ENCODE assay signal across 13 cellular contexts in genomic region chr20:31544600-31544999, GRCh38. TPM values are rescaled to one million over a fixed set of nuclear protein-coding genes. Genes with fewer than 3 reads are reported as not detected.
DNase-seq lines count a peak whose midpoint lies in the region; ATAC-seq and TF ChIP-seq lines count a peak whose summit lies in the region.
"Had no signal": no experiment of that assay in that cellular context is flagged by ENCODE, and none has a peak within 500 bp of the region (broad histone marks: within the 10 kb centered on the region; RNA-seq: fewer than 3 reads in every experiment).

No MANE protein-coding gene starts in this region.

- H3K9me3 ChIP-seq in skeletal muscle tissue (ENCODE audit: control insufficient read depth in 3 of 3, low read length in 3 of 3), result no peaks in the 10 kb centered on the region
- H3K9me3 ChIP-seq: A549 had no signal

- H3K4me3 Mint-ChIP-seq in activated CD8-positive, alpha-beta memory T cell treated with anti-CD3 and anti-CD28 coated beads, Interleukin-2, amount 10 ng/mL, durations not matched to agents 7 days and 5 days, result no peak overlapping the region
- no peak overlapping the region for H3K4me3 Mint-ChIP-seq in activated CD8-positive, alpha-beta T cell treated with anti-CD3 and anti-CD28 coated beads for 36 hours

- H3K27ac ChIP-seq in foreskin keratinocyte (peak overlapping the region; percentile 3), skeletal muscle tissue (ENCODE audit: low read depth, low read length) (peak overlapping the region; percentile 11)

- peaks cover 42% of the 10 kb centered on the region for H3K36me3 Mint-ChIP-seq in activated CD8-positive, alpha-beta memory T cell treated with anti-CD3 and anti-CD28 coated beads, Interleukin-2, amount 10 ng/mL, durations not matched to agents 7 days and 5 days
- H3K36me3 Mint-ChIP-seq in activated CD8-positive, alpha-beta T cell treated with anti-CD3 and anti-CD28 coated beads for 36 hours (ENCODE audit: low read depth), result peaks cover 58% of the 10 kb centered on the region

- no peaks in the 10 kb centered on the region for H3K27me3 ChIP-seq in foreskin keratinocyte
- no peaks in the 10 kb centered on the region for H3K27me3 ChIP-seq in skeletal muscle tissue (ENCODE audit: control insufficient read depth in 3 of 3, insufficient read depth in 3 of 3, low read length in 3 of 3)

- H3K36me3 ChIP-seq in skeletal muscle tissue (ENCODE audit: control insufficient read depth in 3 of 3, insufficient read depth in 3 of 3, low read length in 3 of 3), result peaks cover 26 to 41% (median 32%) of the 10 kb centered on the region in 3 donors

- H3K9ac ChIP-seq in skeletal muscle tissue (ENCODE audit: low read depth in 1 of 3, low read length in 3 of 3), result no peak overlapping the region

- H3K27me3 Mint-ChIP-seq in activated CD8-positive, alpha-beta memory T cell treated with anti-CD3 and anti-CD28 coated beads, Interleukin-2, amount 10 ng/mL, durations not matched to agents 7 days and 5 days, result no peaks in the 10 kb centered on the region
- no peaks in the 10 kb centered on the region for H3K27me3 Mint-ChIP-seq in activated CD8-positive, alpha-beta T cell treated with anti-CD3 and anti-CD28 coated beads for 36 hours
- H3K27me3 Mint-ChIP-seq: naive B cell had no signal

- H3K9me3 Mint-ChIP-seq in activated CD8-positive, alpha-beta memory T cell treated with anti-CD3 and anti-CD28 coated beads, Interleukin-2, amount 10 ng/mL, durations not matched to agents 7 days and 5 days (ENCODE audit: low read depth), result no peaks in the 10 kb centered on the region
- no peaks in the 10 kb centered on the region for H3K9me3 Mint-ChIP-seq in activated CD8-positive, alpha-beta T cell treated with anti-CD3 and anti-CD28 coated beads for 36 hours
- H3K9me3 Mint-ChIP-seq: naive B cell had no signal

- no peak for TF ChIP-seq CTCF in activated CD8-positive, alpha-beta T cell treated with anti-CD3 and anti-CD28 coated beads for 36 hours (IDR thresholded peaks at IDR 0.05)
- TF ChIP-seq CTCF in foreskin keratinocyte (conservative IDR thresholded peaks at IDR 0.05), result no peak

- peaks cover 52% of the 10 kb centered on the region for H3K4me1 Mint-ChIP-seq in activated CD8-positive, alpha-beta memory T cell treated with anti-CD3 and anti-CD28 coated beads, Interleukin-2, amount 10 ng/mL, durations not matched to agents 7 days and 5 days
- H3K4me1 Mint-ChIP-seq in activated CD8-positive, alpha-beta T cell treated with anti-CD3 and anti-CD28 coated beads for 36 hours (ENCODE audit: low read depth), result peaks cover 41% of the 10 kb centered on the region

- H3K4me1 ChIP-seq in foreskin keratinocyte (peaks cover 10% of the 10 kb centered on the region), skeletal muscle tissue (ENCODE audit: control insufficient read depth in 3 of 3, insufficient read depth in 3 of 3, low read length in 3 of 3) (peaks cover 16 to 32% (median 22%) of the 10 kb centered on the region in 3 donors)

- no peak for DNase-seq in activated CD8-positive, alpha-beta memory T cell treated with anti-CD3 and anti-CD28 coated beads, Interleukin-2, amount 10 ng/mL, durations not matched to agents 7 days and 5 days
- DNase-seq in activated CD8-positive, alpha-beta memory T cell treated with anti-CD3 and anti-CD28 coated beads, Interleukin-2, amount 50 U/mL, for 48 hours, result no peak
- DNase-seq in activated CD8-positive, alpha-beta T cell treated with anti-CD3 and anti-CD28 coated beads for 36 hours, result no peak
- DNase-seq in foreskin keratinocyte (no peak), sciatic nerve (ENCODE audit: low spot score) (no peak), NK-92 (lab: John Stamatoyannopoulos, UW; ENCODE audit: unreplicated experiment) (no peak)
- DNase-seq: anterior cingulate cortex; DMS153; effector CD8-positive, alpha-beta T cell; naive B cell had no signal

- intact Hi-C loops in activated CD8-positive, alpha-beta T cell treated with anti-CD3 and anti-CD28 coated beads for 36 hours (cut with micrococcal nuclease), result no loop called here
- intact Hi-C loops in sciatic nerve (cut with DNase I), result no loop called here

- no peak for ATAC-seq in activated CD8-positive, alpha-beta memory T cell treated with anti-CD3 and anti-CD28 coated beads, Interleukin-2, amount 10 ng/mL, durations not matched to agents 7 days and 5 days
- no peak for ATAC-seq in activated CD8-positive, alpha-beta T cell treated with anti-CD3 and anti-CD28 coated beads for 36 hours
- ATAC-seq in foreskin keratinocyte (no peak), sciatic nerve (no peak), GM21576 (IDR thresholded peaks at IDR 0.05; ENCODE audit: unreplicated experiment) (no peak)

- CTCF ChIA-PET in activated CD8-positive, alpha-beta memory T cell treated with anti-CD3 and anti-CD28 coated beads, Interleukin-2, amount 10 ng/mL, durations not matched to agents 7 days and 5 days (lab: Charles Lee), result interaction anchor here (1.0 to 2.0 kb wide), 3 partner anchors 18 to 68 kb away, joined by 3 to 8 read pairs (median 4); no protein-coding TSS in a partner anchor
- CTCF ChIA-PET in activated CD8-positive, alpha-beta T cell treated with anti-CD3 and anti-CD28 coated beads for 36 hours (lab: Charles Lee), result interaction anchor here (0.6 to 4.9 kb wide), 4 partner anchors 16 to 68 kb away, joined by 3 to 31 read pairs (median 6); no protein-coding TSS in a partner anchor

- H3K4me3 ChIP-seq in skeletal muscle tissue (ENCODE audit: low read length in 3 of 3), result no peak overlapping the region
- H3K4me3 ChIP-seq: A549 had no signal

- H3K27ac Mint-ChIP-seq in activated CD8-positive, alpha-beta memory T cell treated with anti-CD3 and anti-CD28 coated beads, Interleukin-2, amount 10 ng/mL, durations not matched to agents 7 days and 5 days, result peak overlapping the region; percentile 10
- H3K27ac Mint-ChIP-seq in activated CD8-positive, alpha-beta T cell treated with anti-CD3 and anti-CD28 coated beads for 36 hours, result peak overlapping the region; percentile 83

- POLR2A ChIA-PET in activated CD8-positive, alpha-beta T cell treated with anti-CD3 and anti-CD28 coated beads for 36 hours (lab: Charles Lee), result no interaction called here

RNA-seq across cellular contexts. Expression of gene HM13, which starts 30.4 kb away (rescaled TPM):
- 100 to 1,000 TPM; 151 to 152 TPM for total RNA-seq in activated CD8-positive, alpha-beta memory T cell treated with anti-CD3 and anti-CD28 coated beads, Interleukin-2, amount 10 ng/mL, durations not matched to agents 7 days and 5 days
- total RNA-seq in activated CD8-positive, alpha-beta T cell treated with anti-CD3 and anti-CD28 coated beads for 36 hours, result 10 to 100 TPM; 91.6 to 95.5 TPM
- total RNA-seq in foreskin keratinocyte (105 and 125 TPM in 2 replicates), skeletal muscle tissue (30.8 TPM), sciatic nerve (106 TPM)
- polyA plus RNA-seq in foreskin keratinocyte, result 132 and 150 TPM in 2 replicates
